Comparison of ENCODE assay signal across 1 cellular context in the genomic region with DNA sequence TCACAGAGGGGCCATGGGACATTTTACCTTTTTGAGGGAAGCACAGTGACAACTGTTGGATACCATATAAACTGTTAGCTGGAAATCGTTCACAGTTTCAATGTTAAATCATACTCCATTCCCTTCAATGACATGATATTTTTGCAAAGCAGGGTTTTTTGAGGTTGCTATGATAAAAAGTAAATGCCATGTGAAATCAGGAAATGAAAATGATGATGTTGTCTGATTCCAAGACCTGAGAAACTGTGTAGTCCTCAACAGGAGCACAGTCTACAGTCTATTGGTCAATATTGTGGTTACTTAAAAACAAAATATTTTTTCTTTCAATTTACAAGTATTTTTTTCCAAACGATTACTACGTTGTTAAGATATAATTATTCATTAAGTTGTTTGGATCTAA.
TF ChIP-seq lines count a peak whose summit lies in the region.

No MANE protein-coding gene starts in this region.

TF ChIP-seq in GM12878, 131 proteins besides CTCF, POLR2A, EP300 and RAD21 (continues in another document):
- TF ChIP-seq SPI1 (IDR thresholded peaks at IDR 0.05; ENCODE audit: borderline replicate concordance, insufficient read depth, low read depth, low read length), result peak; percentile 63
- TF ChIP-seq RB1 (IDR thresholded peaks at IDR 0.05; ENCODE audit: borderline replicate concordance), result no peak
- TF ChIP-seq CUX1 (IDR thresholded peaks at IDR 0.05; ENCODE audit: insufficient replicate concordance, low read depth, low read length), result no peak
- no peak for TF ChIP-seq ZBTB40 (IDR thresholded peaks at IDR 0.05; ENCODE audit: borderline replicate concordance)
- no peak for TF ChIP-seq SMAD1 (IDR thresholded peaks at IDR 0.05; ENCODE audit: low read depth, partially characterized antibody)
- no peak for TF ChIP-seq MEF2B (IDR thresholded peaks at IDR 0.05; ENCODE audit: partially characterized antibody, poor library complexity, severe bottlenecking)
- TF ChIP-seq NR2C2 (IDR thresholded peaks at IDR 0.05; ENCODE audit: borderline replicate concordance, control insufficient read depth, insufficient read length, low read depth), result no peak
- TF ChIP-seq RELA (IDR thresholded peaks at IDR 0.05; ENCODE audit: borderline replicate concordance, partially characterized antibody), result no peak
- no peak for TF ChIP-seq LARP7 (IDR thresholded peaks at IDR 0.05)
- no peak for TF ChIP-seq ASH2L (IDR thresholded peaks at IDR 0.05; ENCODE audit: borderline replicate concordance, low read depth)
- no peak for TF ChIP-seq IRF4 (IDR thresholded peaks at IDR 0.05; ENCODE audit: low read depth, low read length)
- TF ChIP-seq HDAC2 (IDR thresholded peaks at IDR 0.05), result no peak
- TF ChIP-seq TCF7 (IDR thresholded peaks at IDR 0.05; ENCODE audit: borderline replicate concordance), result no peak
- TF ChIP-seq, protein P1, sequence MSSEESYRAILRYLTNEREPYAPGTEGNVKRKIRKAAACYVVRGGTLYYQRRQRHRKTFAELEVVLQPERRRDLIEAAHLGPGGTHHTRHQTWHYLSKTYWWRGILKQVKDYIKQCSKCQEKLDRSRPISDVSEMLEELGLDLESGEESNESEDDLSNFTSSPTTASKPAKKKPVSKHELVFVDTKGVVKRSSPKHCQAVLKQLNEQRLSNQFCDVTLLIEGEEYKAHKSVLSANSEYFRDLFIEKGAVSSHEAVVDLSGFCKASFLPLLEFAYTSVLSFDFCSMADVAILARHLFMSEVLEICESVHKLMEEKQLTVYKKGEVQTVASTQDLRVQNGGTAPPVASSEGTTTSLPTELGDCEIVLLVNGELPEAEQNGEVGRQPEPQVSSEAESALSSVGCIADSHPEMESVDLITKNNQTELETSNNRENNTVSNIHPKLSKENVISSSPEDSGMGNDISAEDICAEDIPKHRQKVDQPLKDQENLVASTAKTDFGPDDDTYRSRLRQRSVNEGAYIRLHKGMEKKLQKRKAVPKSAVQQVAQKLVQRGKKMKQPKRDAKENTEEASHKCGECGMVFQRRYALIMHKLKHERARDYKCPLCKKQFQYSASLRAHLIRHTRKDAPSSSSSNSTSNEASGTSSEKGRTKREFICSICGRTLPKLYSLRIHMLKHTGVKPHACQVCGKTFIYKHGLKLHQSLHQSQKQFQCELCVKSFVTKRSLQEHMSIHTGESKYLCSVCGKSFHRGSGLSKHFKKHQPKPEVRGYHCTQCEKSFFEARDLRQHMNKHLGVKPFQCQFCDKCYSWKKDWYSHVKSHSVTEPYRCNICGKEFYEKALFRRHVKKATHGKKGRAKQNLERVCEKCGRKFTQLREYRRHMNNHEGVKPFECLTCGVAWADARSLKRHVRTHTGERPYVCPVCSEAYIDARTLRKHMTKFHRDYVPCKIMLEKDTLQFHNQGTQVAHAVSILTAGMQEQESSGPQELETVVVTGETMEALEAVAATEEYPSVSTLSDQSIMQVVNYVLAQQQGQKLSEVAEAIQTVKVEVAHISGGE (CRISPR knock-in tag; IDR thresholded peaks at IDR 0.05), result no peak
- no peak for TF ChIP-seq SP1 (IDR thresholded peaks at IDR 0.05; ENCODE audit: low read depth, low read length)
- TF ChIP-seq RBBP5 (conservative IDR thresholded peaks at IDR 0.05), result no peak
- TF ChIP-seq ATF7 (IDR thresholded peaks at IDR 0.05; ENCODE audit: low read depth), result peak; percentile 40; the same call in 1 of the 2 replicates
- TF ChIP-seq, protein P2, sequence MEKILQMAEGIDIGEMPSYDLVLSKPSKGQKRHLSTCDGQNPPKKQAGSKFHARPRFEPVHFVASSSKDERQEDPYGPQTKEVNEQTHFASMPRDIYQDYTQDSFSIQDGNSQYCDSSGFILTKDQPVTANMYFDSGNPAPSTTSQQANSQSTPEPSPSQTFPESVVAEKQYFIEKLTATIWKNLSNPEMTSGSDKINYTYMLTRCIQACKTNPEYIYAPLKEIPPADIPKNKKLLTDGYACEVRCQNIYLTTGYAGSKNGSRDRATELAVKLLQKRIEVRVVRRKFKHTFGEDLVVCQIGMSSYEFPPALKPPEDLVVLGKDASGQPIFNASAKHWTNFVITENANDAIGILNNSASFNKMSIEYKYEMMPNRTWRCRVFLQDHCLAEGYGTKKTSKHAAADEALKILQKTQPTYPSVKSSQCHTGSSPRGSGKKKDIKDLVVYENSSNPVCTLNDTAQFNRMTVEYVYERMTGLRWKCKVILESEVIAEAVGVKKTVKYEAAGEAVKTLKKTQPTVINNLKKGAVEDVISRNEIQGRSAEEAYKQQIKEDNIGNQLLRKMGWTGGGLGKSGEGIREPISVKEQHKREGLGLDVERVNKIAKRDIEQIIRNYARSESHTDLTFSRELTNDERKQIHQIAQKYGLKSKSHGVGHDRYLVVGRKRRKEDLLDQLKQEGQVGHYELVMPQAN (conservative IDR thresholded peaks at IDR 0.05), result no peak
- TF ChIP-seq HSF1 (IDR thresholded peaks at IDR 0.05; ENCODE audit: low read depth, low read length), result no peak
- TF ChIP-seq ZNF24 (IDR thresholded peaks at IDR 0.05), result no peak
- TF ChIP-seq, protein P3, sequence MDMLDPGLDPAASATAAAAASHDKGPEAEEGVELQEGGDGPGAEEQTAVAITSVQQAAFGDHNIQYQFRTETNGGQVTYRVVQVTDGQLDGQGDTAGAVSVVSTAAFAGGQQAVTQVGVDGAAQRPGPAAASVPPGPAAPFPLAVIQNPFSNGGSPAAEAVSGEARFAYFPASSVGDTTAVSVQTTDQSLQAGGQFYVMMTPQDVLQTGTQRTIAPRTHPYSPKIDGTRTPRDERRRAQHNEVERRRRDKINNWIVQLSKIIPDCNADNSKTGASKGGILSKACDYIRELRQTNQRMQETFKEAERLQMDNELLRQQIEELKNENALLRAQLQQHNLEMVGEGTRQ (IDR thresholded peaks at IDR 0.05; ENCODE audit: borderline replicate concordance, low read depth, low read length), result no peak
- no peak for TF ChIP-seq ZNF384 (IDR thresholded peaks at IDR 0.05; ENCODE audit: borderline replicate concordance, low read depth, low read length)
- TF ChIP-seq, protein P4, sequence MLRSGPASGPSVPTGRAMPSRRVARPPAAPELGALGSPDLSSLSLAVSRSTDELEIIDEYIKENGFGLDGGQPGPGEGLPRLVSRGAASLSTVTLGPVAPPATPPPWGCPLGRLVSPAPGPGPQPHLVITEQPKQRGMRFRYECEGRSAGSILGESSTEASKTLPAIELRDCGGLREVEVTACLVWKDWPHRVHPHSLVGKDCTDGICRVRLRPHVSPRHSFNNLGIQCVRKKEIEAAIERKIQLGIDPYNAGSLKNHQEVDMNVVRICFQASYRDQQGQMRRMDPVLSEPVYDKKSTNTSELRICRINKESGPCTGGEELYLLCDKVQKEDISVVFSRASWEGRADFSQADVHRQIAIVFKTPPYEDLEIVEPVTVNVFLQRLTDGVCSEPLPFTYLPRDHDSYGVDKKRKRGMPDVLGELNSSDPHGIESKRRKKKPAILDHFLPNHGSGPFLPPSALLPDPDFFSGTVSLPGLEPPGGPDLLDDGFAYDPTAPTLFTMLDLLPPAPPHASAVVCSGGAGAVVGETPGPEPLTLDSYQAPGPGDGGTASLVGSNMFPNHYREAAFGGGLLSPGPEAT (IDR thresholded peaks at IDR 0.05; ENCODE audit: low read depth), result no peak
- 0 out of 2 replicates have a peak, but pooled peaks have one; percentile 17 for TF ChIP-seq GABPA (IDR thresholded peaks at IDR 0.05; ENCODE audit: low read depth)
- peak; percentile 73 for TF ChIP-seq RUNX3 (IDR thresholded peaks at IDR 0.05; ENCODE audit: low read length)
- no peak for TF ChIP-seq SREBF2 (IDR thresholded peaks at IDR 0.05; ENCODE audit: low read length)
- TF ChIP-seq ESRRA (IDR thresholded peaks at IDR 0.05; ENCODE audit: low read length), result no peak
- no peak for TF ChIP-seq CBX5 (IDR thresholded peaks at IDR 0.05; ENCODE audit: low read depth)
- no peak for TF ChIP-seq BMI1 (IDR thresholded peaks at IDR 0.05; ENCODE audit: borderline replicate concordance)
- TF ChIP-seq, protein P5, sequence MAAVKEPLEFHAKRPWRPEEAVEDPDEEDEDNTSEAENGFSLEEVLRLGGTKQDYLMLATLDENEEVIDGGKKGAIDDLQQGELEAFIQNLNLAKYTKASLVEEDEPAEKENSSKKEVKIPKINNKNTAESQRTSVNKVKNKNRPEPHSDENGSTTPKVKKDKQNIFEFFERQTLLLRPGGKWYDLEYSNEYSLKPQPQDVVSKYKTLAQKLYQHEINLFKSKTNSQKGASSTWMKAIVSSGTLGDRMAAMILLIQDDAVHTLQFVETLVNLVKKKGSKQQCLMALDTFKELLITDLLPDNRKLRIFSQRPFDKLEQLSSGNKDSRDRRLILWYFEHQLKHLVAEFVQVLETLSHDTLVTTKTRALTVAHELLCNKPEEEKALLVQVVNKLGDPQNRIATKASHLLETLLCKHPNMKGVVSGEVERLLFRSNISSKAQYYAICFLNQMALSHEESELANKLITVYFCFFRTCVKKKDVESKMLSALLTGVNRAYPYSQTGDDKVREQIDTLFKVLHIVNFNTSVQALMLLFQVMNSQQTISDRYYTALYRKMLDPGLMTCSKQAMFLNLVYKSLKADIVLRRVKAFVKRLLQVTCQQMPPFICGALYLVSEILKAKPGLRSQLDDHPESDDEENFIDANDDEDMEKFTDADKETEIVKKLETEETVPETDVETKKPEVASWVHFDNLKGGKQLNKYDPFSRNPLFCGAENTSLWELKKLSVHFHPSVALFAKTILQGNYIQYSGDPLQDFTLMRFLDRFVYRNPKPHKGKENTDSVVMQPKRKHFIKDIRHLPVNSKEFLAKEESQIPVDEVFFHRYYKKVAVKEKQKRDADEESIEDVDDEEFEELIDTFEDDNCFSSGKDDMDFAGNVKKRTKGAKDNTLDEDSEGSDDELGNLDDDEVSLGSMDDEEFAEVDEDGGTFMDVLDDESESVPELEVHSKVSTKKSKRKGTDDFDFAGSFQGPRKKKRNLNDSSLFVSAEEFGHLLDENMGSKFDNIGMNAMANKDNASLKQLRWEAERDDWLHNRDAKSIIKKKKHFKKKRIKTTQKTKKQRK (IDR thresholded peaks at IDR 0.05; ENCODE audit: low read depth, low read length), result no peak
